19 cellular contexts compared by ENCODE assay signal in the genomic region with DNA sequence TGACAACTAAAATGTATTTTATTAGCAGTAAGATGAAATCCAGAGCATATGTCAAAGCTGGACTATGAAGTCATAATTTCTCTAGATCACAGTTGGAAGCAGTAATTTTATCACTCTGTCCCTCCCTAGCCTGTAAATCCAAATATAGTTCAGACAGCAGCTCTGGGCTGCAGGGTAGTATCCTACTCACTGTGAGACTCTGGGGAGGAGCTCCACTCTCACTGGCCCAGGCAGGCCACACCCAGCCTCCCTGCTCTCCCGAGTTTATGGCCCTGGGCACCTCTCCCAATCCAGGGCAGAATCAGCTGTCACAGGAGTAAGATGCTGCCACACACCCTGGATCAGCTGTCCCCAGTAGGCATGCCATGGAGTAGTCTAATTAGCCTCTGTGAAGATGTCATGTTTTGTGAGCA.
A peak's percentile ranks its signal among the peaks of the same experiment; 100 is the strongest.
DNase-seq lines count a peak whose midpoint lies in the region; ATAC-seq lines count a peak whose summit lies in the region.
"Had no signal": no experiment of that assay in that cellular context is flagged by ENCODE, and none has a peak within 500 bp of the region (broad histone marks: within the 10 kb centered on the region; RNA-seq: fewer than 3 reads in every experiment).

No MANE protein-coding gene starts in this region.

- H3K36me3 ChIP-seq in GM23248 (ENCODE audit: low read depth): no peaks in the 10 kb centered on the region
- no peaks in the 10 kb centered on the region for H3K36me3 ChIP-seq in neuronal stem cell (replicated peaks in 1 of 2; ENCODE audit: control insufficient read depth in 2 of 2, insufficient read depth in 2 of 2, low read length in 2 of 2)
- H3K36me3 ChIP-seq: lower lobe of right lung, neural progenitor cell had no signal

- no peak overlapping the region for H2BK120ac ChIP-seq in neuronal stem cell (ENCODE audit: low read depth, low read length)

- H3K36me3 Mint-ChIP-seq in activated naive CD8-positive, alpha-beta T cell treated with anti-CD3 and anti-CD28 coated beads for 36 hours: peaks cover 2% of the 10 kb centered on the region
- H3K36me3 Mint-ChIP-seq: brain had no signal

- intact Hi-C loops in head of caudate nucleus (cut with DNase I): no loop called here

- no peak overlapping the region for H2BK12ac ChIP-seq in neuronal stem cell (ENCODE audit: low read length)

- no peak overlapping the region for H2AK5ac ChIP-seq in neuronal stem cell (ENCODE audit: low read depth, low read length)

- H3K4me1 Mint-ChIP-seq in activated naive CD8-positive, alpha-beta T cell treated with anti-CD3 and anti-CD28 coated beads for 36 hours: peaks cover 2% of the 10 kb centered on the region
- H3K4me1 Mint-ChIP-seq: stimulated activated naive CD8-positive, alpha-beta T cell treated with anti-CD3 and anti-CD28 coated beads, Interleukin-15, amount 100 ng/mL, for 72 hours had no signal

- no peaks in the 10 kb centered on the region for H3K79me1 ChIP-seq in neuronal stem cell (ENCODE audit: low read depth, low read length)

- no peak for ATAC-seq in HG03280 (IDR thresholded peaks at IDR 0.05; ENCODE audit: unreplicated experiment)
- ATAC-seq: CD8-positive, alpha-beta T cell; lower lobe of right lung; stimulated activated naive CD8-positive, alpha-beta T cell treated with anti-CD3 and anti-CD28 coated beads, Interleukin-15, amount 100 ng/mL, for 72 hours had no signal

- H3K18ac ChIP-seq in neuronal stem cell (ENCODE audit: low read length): peak overlapping the region; percentile 49

- in situ Hi-C loops in GM23248 (cut with MboI): no loop called here

- DNase-seq in GM23248: peak; percentile 37
- peak; percentile 41 for DNase-seq in NCI-H1694 (lab: John Stamatoyannopoulos, UW)
- peak; percentile 37 for DNase-seq in cerebellar cortex (ENCODE audit: low spot score)
- no peak for DNase-seq in neuronal stem cell (ENCODE audit: low spot score)
- no peak for DNase-seq in activated naive CD8-positive, alpha-beta T cell treated with anti-CD3 and anti-CD28 coated beads for 36 hours
- DNase-seq in head of caudate nucleus: no peak
- DNase-seq: activated naive CD4-positive, alpha-beta T cell; CD8-positive, alpha-beta T cell; GF-D8; hippocampal formation; lower lobe of right lung; NCI-H1092; NCI-H774; SIG-M5; stimulated activated naive CD8-positive, alpha-beta T cell treated with anti-CD3 and anti-CD28 coated beads, Interleukin-15, amount 100 ng/mL, for 72 hours had no signal

- no peak overlapping the region for H3K4me2 ChIP-seq in GM23248 (ENCODE audit: unreplicated experiment)
- H3K4me2 ChIP-seq in neuronal stem cell (ENCODE audit: insufficient read depth, low read length, poor library complexity, severe bottlenecking): no peak overlapping the region
- H3K4me2 ChIP-seq: neural progenitor cell had no signal

- H3K14ac ChIP-seq in neuronal stem cell (ENCODE audit: low read length): no peak overlapping the region

- no peak overlapping the region for H4K91ac ChIP-seq in neuronal stem cell (ENCODE audit: low read depth, low read length, poor library complexity)

- H3K27ac ChIP-seq in GM23248 (no peak overlapping the region), neuronal stem cell (replicated peaks; ENCODE audit: low read length) (no peak overlapping the region)
- H3K27ac ChIP-seq: lower lobe of right lung, neural progenitor cell, skin epidermis had no signal

- peaks cover 6% of the 10 kb centered on the region; the same call in 1 of the 2 replicates for H3K79me2 ChIP-seq in GM23248 (ENCODE audit: insufficient read depth)

- H3K9me3 ChIP-seq in GM23248 (ENCODE audit: low read depth): no peaks in the 10 kb centered on the region
- no peaks in the 10 kb centered on the region for H3K9me3 ChIP-seq in neuronal stem cell (replicated peaks in 1 of 2; ENCODE audit: control insufficient read depth in 2 of 2, insufficient read depth in 1 of 2, low read depth in 1 of 2, low read length in 2 of 2)
- H3K9me3 ChIP-seq: lower lobe of right lung had no signal

- H3K27me3 Mint-ChIP-seq in activated naive CD8-positive, alpha-beta T cell treated with anti-CD3 and anti-CD28 coated beads for 36 hours: no peaks in the 10 kb centered on the region
- H3K27me3 Mint-ChIP-seq: stimulated activated naive CD8-positive, alpha-beta T cell treated with anti-CD3 and anti-CD28 coated beads, Interleukin-15, amount 100 ng/mL, for 72 hours had no signal

- H3K4me1 ChIP-seq in GM23248 (ENCODE audit: insufficient read depth) (no peaks in the 10 kb centered on the region), neuronal stem cell (ENCODE audit: control insufficient read depth in 2 of 2, insufficient read depth in 1 of 2, low read depth in 1 of 2, low read length in 2 of 2) (no peaks in the 10 kb centered on the region)

- H3K9me2 ChIP-seq in GM23248 (ENCODE audit: insufficient read depth): no peaks in the 10 kb centered on the region

- no peak overlapping the region for H3K23ac ChIP-seq in neuronal stem cell (ENCODE audit: low read depth, low read length, poor library complexity)

- H3K9me3 Mint-ChIP-seq in activated naive CD8-positive, alpha-beta T cell treated with anti-CD3 and anti-CD28 coated beads for 36 hours: no peaks in the 10 kb centered on the region
- H3K9me3 Mint-ChIP-seq: CD8-positive, alpha-beta T cell; neural progenitor cell; stimulated activated naive CD8-positive, alpha-beta T cell treated with anti-CD3 and anti-CD28 coated beads, Interleukin-15, amount 100 ng/mL, for 72 hours had no signal

- no peak overlapping the region for H3K4me3 Mint-ChIP-seq in activated naive CD8-positive, alpha-beta T cell treated with anti-CD3 and anti-CD28 coated beads for 36 hours
- H3K4me3 Mint-ChIP-seq: brain; CD8-positive, alpha-beta T cell; neural progenitor cell; stimulated activated naive CD8-positive, alpha-beta T cell treated with anti-CD3 and anti-CD28 coated beads, Interleukin-15, amount 100 ng/mL, for 72 hours had no signal

- H3K4me3 ChIP-seq in GM23248 (no peak overlapping the region), neuronal stem cell (ENCODE audit: low read length in 2 of 2) (no peak overlapping the region)
- H3K4me3 ChIP-seq: lower lobe of right lung, neural progenitor cell, skin epidermis had no signal

- WGBS in GM23248 (ENCODE audit: low coverage in 1 of 2, low lambda C conversion rate in 2 of 2, missing lambda C conversion rate in 2 of 2), 2 experiments: 0 to 7% methylated on average over 1 of the region's 1 CpG
- WGBS in neuronal stem cell (ENCODE audit: extremely low coverage in 2 of 2, insufficient read length in 2 of 2, insufficient replicate concordance in 1 of 2), 2 donors: no CpG with 5 or more reads among the region's 1 CpG

- no peak overlapping the region for H2BK5ac ChIP-seq in neuronal stem cell (ENCODE audit: low read length)

- no peak overlapping the region for H3K4ac ChIP-seq in neuronal stem cell (ENCODE audit: low read length)

- no peak overlapping the region for H3K27ac Mint-ChIP-seq in activated naive CD8-positive, alpha-beta T cell treated with anti-CD3 and anti-CD28 coated beads for 36 hours
- H3K27ac Mint-ChIP-seq: CD8-positive, alpha-beta T cell; neural progenitor cell had no signal

- H3K9ac ChIP-seq in GM23248 (no peak overlapping the region), neuronal stem cell (ENCODE audit: low read depth, low read length, poor library complexity) (no peak overlapping the region)
- H3K9ac ChIP-seq: neural progenitor cell had no signal

- H4K20me1 ChIP-seq in GM23248 (ENCODE audit: insufficient read depth): no peaks in the 10 kb centered on the region

- no peak overlapping the region for H2AFZ ChIP-seq in GM23248
- no peak overlapping the region for H2AFZ ChIP-seq in neuronal stem cell (ENCODE audit: low read length)
- H2AFZ ChIP-seq: neural progenitor cell had no signal

- H3K27me3 ChIP-seq in GM23248 (replicated peaks; ENCODE audit: insufficient read depth) (no peaks in the 10 kb centered on the region), neuronal stem cell (ENCODE audit: control insufficient read depth in 3 of 3, insufficient read depth in 3 of 3, low read depth in 1 of 3, low read length in 3 of 3) (no peaks in the 10 kb centered on the region)
- H3K27me3 ChIP-seq: neural progenitor cell had no signal

- no peaks in the 10 kb centered on the region for H3F3A ChIP-seq in GM23248 (ENCODE audit: insufficient read depth)

- H4K8ac ChIP-seq in neuronal stem cell (ENCODE audit: low read depth, low read length): no peak overlapping the region

- no peak overlapping the region for H2BK15ac ChIP-seq in neuronal stem cell (ENCODE audit: low read length)

Comparison
In these comparisons a context has a peak if more than half of its experiments do, and no peak if none do; other contexts are left out.
1. DNase-seq: peak in GM23248 (single experiment), NCI-H1694 (single experiment) and cerebellar cortex (single experiment); none in neuronal stem cell (single experiment), activated naive CD8-positive, alpha-beta T cell treated with anti-CD3 and anti-CD28 coated beads for 36 hours (single experiment) and head of caudate nucleus (0 of 42).